13 cellular contexts compared by ENCODE assay signal in the genomic region with DNA sequence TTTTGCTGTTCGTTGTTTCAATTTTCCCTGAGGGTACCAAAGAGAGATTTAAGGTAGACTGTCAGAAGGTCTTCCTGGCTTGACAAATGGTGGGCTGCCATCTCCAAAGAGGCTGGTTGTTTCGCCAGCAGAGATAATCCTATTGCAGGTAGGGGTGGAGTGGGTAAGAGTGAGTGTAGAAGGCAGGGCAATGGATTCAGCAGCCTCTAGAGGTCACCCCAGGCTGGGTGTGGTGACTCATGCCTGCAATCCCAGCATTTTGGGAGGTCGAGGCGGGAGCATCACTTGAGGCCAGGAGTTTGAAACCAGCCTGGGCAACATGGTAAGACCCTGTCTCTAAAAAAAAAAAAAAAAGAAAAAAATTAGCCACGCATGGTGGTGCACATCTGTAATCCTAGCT. TPM values are rescaled to one million over a fixed set of nuclear protein-coding genes. Genes with fewer than 3 reads are reported as not detected.
A peak's percentile ranks its signal among the peaks of the same experiment; 100 is the strongest.
DNase-seq lines count a peak whose midpoint lies in the region; ATAC-seq and TF ChIP-seq lines count a peak whose summit lies in the region.
"Had no signal": no experiment of that assay in that cellular context is flagged by ENCODE, and none has a peak within 500 bp of the region (broad histone marks: within the 10 kb centered on the region; RNA-seq: fewer than 3 reads in every experiment).

No MANE protein-coding gene starts in this region.

- H3K27ac ChIP-seq in breast epithelium (no peak overlapping the region), endodermal cell (ENCODE audit: low read depth, low read length) (no peak overlapping the region), tibial artery (no peak overlapping the region)
- no peak overlapping the region for H3K27ac ChIP-seq in effector memory CD4-positive, alpha-beta T cell (ENCODE audit: insufficient read depth, low read length, poor library complexity, severe bottlenecking)
- H3K27ac ChIP-seq: neutrophil had no signal

- 76 to 83% methylated on average over 4 to 5 of the region's 5 CpGs for WGBS in endodermal cell (ENCODE audit: insufficient coverage in 1 of 2, insufficient read length in 1 of 2), 2 experiments

- no peak overlapping the region for H3K9ac ChIP-seq in endodermal cell (ENCODE audit: extremely low read depth, low read length, poor library complexity, severe bottlenecking)

- peaks cover 7 to 9% of the 10 kb centered on the region in 2 donors for H3K4me1 ChIP-seq in breast epithelium
- H3K4me1 ChIP-seq in endodermal cell (ENCODE audit: control insufficient read depth, insufficient read depth, low read length), result peaks cover 7% of the 10 kb centered on the region
- peaks cover 13% of the 10 kb centered on the region for H3K4me1 ChIP-seq in effector memory CD4-positive, alpha-beta T cell (ENCODE audit: control insufficient read depth, insufficient read depth, low read length, poor library complexity, severe bottlenecking)
- peaks cover 0 to 38% (median 25%) of the 10 kb centered on the region in 4 donors for H3K4me1 ChIP-seq in tibial artery

- POLR2A ChIA-PET in MCF 10A (lab: Yijun Ruan, JAX), result no interaction called here

- H3K36me3 Mint-ChIP-seq in MCF 10A (ENCODE audit: insufficient read depth, unreplicated experiment) (peaks cover 7% of the 10 kb centered on the region), endodermal cell (ENCODE audit: low read depth) (no peaks in the 10 kb centered on the region)
- H3K36me3 Mint-ChIP-seq: CD8-positive, alpha-beta memory T cell had no signal

- intact Hi-C loops in MCF 10A (cut with micrococcal nuclease) (no loop called here), breast epithelium (cut with DNase I; ENCODE audit: low total_unique reads) (no loop called here), tibial artery (cut with DNase I; ENCODE audit: low total_unique reads) (no loop called here)

- ATAC-seq in HG02588 (IDR thresholded peaks at IDR 0.05; ENCODE audit: unreplicated experiment), result no peak

- H3K4me1 Mint-ChIP-seq in MCF 10A (ENCODE audit: insufficient read depth, unreplicated experiment) (peaks cover 18% of the 10 kb centered on the region), endodermal cell (peaks cover 27% of the 10 kb centered on the region)

- TF ChIP-seq POLR2A in breast epithelium (IDR thresholded peaks at IDR 0.05), result no peak
- TF ChIP-seq POLR2A in NB4 (IDR thresholded peaks at IDR 0.05; ENCODE audit: extremely low read depth, insufficient read length), result no peak

- CTCF ChIA-PET in MCF 10A (lab: Yijun Ruan, JAX), result interaction anchor here (0.6 to 12.2 kb wide), 5 partner anchors 30 to 383 kb away, joined by 3 to 211 read pairs (median 3); no protein-coding TSS in a partner anchor

- TF ChIP-seq CTCF in MCF 10A (IDR thresholded peaks at IDR 0.05; ENCODE audit: unreplicated experiment) (peak; percentile 21), breast epithelium (IDR thresholded peaks at IDR 0.05) (no peak), NB4 (IDR thresholded peaks at IDR 0.05; ENCODE audit: low read depth, low read length) (peak; percentile 53), endodermal cell (conservative IDR thresholded peaks at IDR 0.05) (peak; percentile 74), tibial artery (IDR thresholded peaks at IDR 0.05) (no peak)

- H3K4me3 Mint-ChIP-seq in MCF 10A (ENCODE audit: unreplicated experiment), result no peak overlapping the region
- H3K4me3 Mint-ChIP-seq in endodermal cell, result no peak overlapping the region
- H3K4me3 Mint-ChIP-seq: CD8-positive, alpha-beta memory T cell had no signal

- no peak overlapping the region for H3K27ac Mint-ChIP-seq in MCF 10A (ENCODE audit: low read depth, unreplicated experiment)
- no peak overlapping the region for H3K27ac Mint-ChIP-seq in endodermal cell

- H3K27me3 Mint-ChIP-seq in MCF 10A (ENCODE audit: insufficient read depth, unreplicated experiment), result no peaks in the 10 kb centered on the region
- peaks cover 36% of the 10 kb centered on the region for H3K27me3 Mint-ChIP-seq in endodermal cell (ENCODE audit: insufficient read depth)

- DNase-seq in MCF 10A (ENCODE audit: unreplicated experiment) (peak; percentile 59), breast epithelium (ENCODE audit: low spot score in 2 of 2) (no peak), NB4 (ENCODE audit: low read depth) (peak; percentile 39), endodermal cell (peak; percentile 89), NCI-H1092 (lab: John Stamatoyannopoulos, UW) (no peak), tibial artery (no peak)
- DNase-seq in effector memory CD4-positive, alpha-beta T cell, result no peak
- DNase-seq: CD8-positive, alpha-beta memory T cell; hypothalamus; NCI-H1105; Right ventricle myocardium superior had no signal

- H3K36me3 ChIP-seq in breast epithelium (no peaks in the 10 kb centered on the region), endodermal cell (ENCODE audit: control insufficient read depth, insufficient read depth, low read length) (no peaks in the 10 kb centered on the region), tibial artery (no peaks in the 10 kb centered on the region)
- no peaks in the 10 kb centered on the region for H3K36me3 ChIP-seq in effector memory CD4-positive, alpha-beta T cell (ENCODE audit: control insufficient read depth, insufficient read depth, low read length)
- H3K36me3 ChIP-seq: neutrophil had no signal

- no TSS peak for BruUV-seq in MCF 10A (replicated peaks; lab: Mats Ljungman, UMichigan)

- H3K27me3 ChIP-seq in breast epithelium (no peaks in the 10 kb centered on the region), endodermal cell (ENCODE audit: control insufficient read depth, insufficient read depth, low read length, poor library complexity, severe bottlenecking) (peaks cover 33% of the 10 kb centered on the region), tibial artery (peaks cover 0 to 3% of the 10 kb centered on the region in 2 donors)
- H3K27me3 ChIP-seq in effector memory CD4-positive, alpha-beta T cell (replicated peaks; ENCODE audit: control insufficient read depth, insufficient read depth, low read length, poor library complexity, severe bottlenecking), result peaks cover 38% of the 10 kb centered on the region

- H3K9me3 Mint-ChIP-seq in MCF 10A (ENCODE audit: unreplicated experiment), result no peaks in the 10 kb centered on the region
- no peaks in the 10 kb centered on the region for H3K9me3 Mint-ChIP-seq in endodermal cell
- H3K9me3 Mint-ChIP-seq: CD8-positive, alpha-beta memory T cell had no signal

- H3K9me3 ChIP-seq in breast epithelium (no peaks in the 10 kb centered on the region), endodermal cell (ENCODE audit: control insufficient read depth, low read length) (no peaks in the 10 kb centered on the region), tibial artery (no peaks in the 10 kb centered on the region)
- H3K9me3 ChIP-seq in effector memory CD4-positive, alpha-beta T cell (ENCODE audit: control insufficient read depth, low read length), result no peaks in the 10 kb centered on the region
- H3K9me3 ChIP-seq: neutrophil had no signal

- H3K4me3 ChIP-seq in breast epithelium, result no peak overlapping the region
- H3K4me3 ChIP-seq in NB4 (ENCODE audit: low read depth, low read length), result no peak overlapping the region
- H3K4me3 ChIP-seq in endodermal cell (ENCODE audit: low read length), result no peak overlapping the region
- no peak overlapping the region for H3K4me3 ChIP-seq in effector memory CD4-positive, alpha-beta T cell (ENCODE audit: insufficient read depth, low read depth, low read length, poor library complexity, severe bottlenecking)
- no peak overlapping the region for H3K4me3 ChIP-seq in tibial artery

RNA-seq across cellular contexts. Expression of a gene that starts 34.6 kb away (rescaled TPM):
- total RNA-seq in MCF 10A (2022) (23.1 and 23.3 TPM in 2 replicates), breast epithelium (10 to 100 TPM; 44.0 to 76.8 (median 48.2) TPM), endodermal cell (10 to 100 TPM; 54.5 to 69.4 TPM)
- 53.1 TPM for polyA plus RNA-seq in endodermal cell (2013, experiment 1 of 2)
- polyA plus RNA-seq in endodermal cell (2013, experiment 2 of 2), result 55.4 TPM

RNA-seq across cellular contexts. Expression of a gene that starts 44.3 kb away (rescaled TPM):
- total RNA-seq in MCF 10A (2022), result 85.3 and 89.7 TPM in 2 replicates
- total RNA-seq in breast epithelium, result 100 to 1,000 TPM in 1 of 3 donors, 10 to 100 TPM in 2; 81.9 to 130 (median 84.0) TPM
- 100 to 1,000 TPM; 122 to 136 TPM for total RNA-seq in endodermal cell
- polyA plus RNA-seq in endodermal cell (2013, experiment 1 of 2), result 112 TPM
- 98.6 TPM for polyA plus RNA-seq in endodermal cell (2013, experiment 2 of 2)

RNA-seq across cellular contexts. Expression of a gene that starts 48.7 kb away (rescaled TPM):
- total RNA-seq in MCF 10A (2022) (0.56 and 0.96 TPM in 2 replicates), breast epithelium (1 to 10 TPM in 1 of 3 donors, under 1 TPM in 1, not detected in 1; 0.98 to 7.2 TPM), endodermal cell (1 to 10 TPM; 1.4 to 2.7 TPM)
- 13.9 TPM for polyA plus RNA-seq in endodermal cell (2013, experiment 1 of 2)
- polyA plus RNA-seq in endodermal cell (2013, experiment 2 of 2), result 12.4 TPM
- total RNA-seq: CD8-positive, alpha-beta memory T cell had no signal
- polyA plus RNA-seq: CD8-positive, alpha-beta memory T cell had no signal

Comparison
In these comparisons a context has a peak if more than half of its experiments do, and no peak if none do; other contexts are left out.
1. DNase-seq: peak in MCF 10A (single experiment), NB4 (single experiment) and endodermal cell (single experiment); none in breast epithelium (0 of 2), NCI-H1092 (single experiment), effector memory CD4-positive, alpha-beta T cell (0 of 3) and tibial artery (0 of 2).
2. CTCF ChIP-seq: peak in MCF 10A (single experiment), NB4 (single experiment) and endodermal cell (single experiment); none in breast epithelium (0 of 3) and tibial artery (0 of 2).